18 cellular contexts compared by ENCODE assay signal in genomic region chr1:225601902-225602589, GRCh38. TPM values are rescaled to one million over a fixed set of nuclear protein-coding genes. Genes with fewer than 3 reads are reported as not detected.
DNase-seq lines count a peak whose midpoint lies in the region; ATAC-seq and FAIRE-seq lines count a peak whose summit lies in the region.
"Had no signal": no experiment of that assay in that cellular context is flagged by ENCODE, and none has a peak within 500 bp of the region (broad histone marks: within the 10 kb centered on the region; RNA-seq: fewer than 3 reads in every experiment).

No MANE protein-coding gene starts in this region.

- peak; percentile 37 for FAIRE-seq in A204.1 (lab: Jason Lieb, UNC)
- FAIRE-seq in colon (lab: Jason Lieb, UNC): peak; percentile 60

- in situ Hi-C loops in GM23248 (cut with MboI): no loop called here

- no peak overlapping the region for H3K9ac ChIP-seq in GM23248

- no peak overlapping the region for H3K4me3 ChIP-seq in GM23248

- 0 out of 2 replicates have a peak, but pooled peaks cover 4% of the 10 kb centered on the region for H3K36me3 ChIP-seq in GM23248 (ENCODE audit: low read depth)

- H3K79me2 ChIP-seq in GM23248 (ENCODE audit: insufficient read depth): peaks cover 100% of the 10 kb centered on the region

- H3K9me3 ChIP-seq in GM23248 (ENCODE audit: low read depth): no peaks in the 10 kb centered on the region

- 0 out of 2 replicates have a peak, but pooled peaks cover 21% of the 10 kb centered on the region for H3F3A ChIP-seq in GM23248 (ENCODE audit: insufficient read depth)

- no peak overlapping the region for H2AFZ ChIP-seq in GM23248

- H3K27ac ChIP-seq in GM23248: no peak overlapping the region

- no peak for ATAC-seq in GM18870 (IDR thresholded peaks at IDR 0.05; ENCODE audit: unreplicated experiment)

- H4K20me1 ChIP-seq in GM23248 (ENCODE audit: insufficient read depth): peaks cover 13% of the 10 kb centered on the region

- H3K4me2 ChIP-seq in GM23248 (ENCODE audit: unreplicated experiment): peak overlapping the region; percentile 14

- DNase-seq in GM23248 (no peak), renal cortical epithelial cell (ENCODE audit: low read depth) (peak; percentile 58), RKO (ENCODE audit: low spot score) (no peak), SHP77 treated with DMSO at 0.1 percent for 48 hours (lab: John Stamatoyannopoulos, UW) (no peak), NCI-H1694 treated with DMSO at 0.1 percent for 48 hours (lab: John Stamatoyannopoulos, UW) (no peak)
- DNase-seq: activated CD4-positive, alpha-beta T cell treated with anti-CD3 and anti-CD28 coated beads, Interleukin-2, amount 50 U/mL, for 4 hours; activated naive CD4-positive, alpha-beta T cell; amygdala; CD4-positive, alpha-beta memory T cell; DMS79; effector CD8-positive, alpha-beta T cell; NCI-H1436; NCI-H526; occipital lobe; stimulated activated CD4-positive, alpha-beta T cell treated with anti-CD3 and anti-CD28 coated beads, Interleukin-4, amount 100 ng/mL, for 1 hour had no signal

- peaks cover 31% of the 10 kb centered on the region for H3K4me1 ChIP-seq in GM23248 (ENCODE audit: insufficient read depth)

- WGBS in GM23248 (ENCODE audit: low coverage in 1 of 2, low lambda C conversion rate in 2 of 2, missing lambda C conversion rate in 2 of 2), 2 experiments: 97 to 98% methylated on average over 3 of the region's 3 CpGs

- H3K9me2 ChIP-seq in GM23248 (ENCODE audit: insufficient read depth): no peaks in the 10 kb centered on the region

- no peaks in the 10 kb centered on the region for H3K27me3 ChIP-seq in GM23248 (replicated peaks; ENCODE audit: insufficient read depth)

RNA-seq across cellular contexts. Expression of gene ENAH, which starts 50.9 kb away (rescaled TPM):
- total RNA-seq in GM23248 (2014; rRNA removed; shearing (Covaris generic)): 113 and 125 TPM in 2 replicates
- polyA plus RNA-seq in GM23248 (2016; fragmentation: Nextera tagmentation; extraction: Ambion mirVana): 35.5 and 40.1 TPM in 2 replicates
- total RNA-seq in renal cortical epithelial cell: 85.8 and 205 TPM in 2 replicates
- polyA plus RNA-seq: CD4-positive, alpha-beta memory T cell had no signal
